In genomic region chr2:146867472-146867986, GRCh38 we compare ENCODE assay signal across 27 cellular contexts.
"Had no signal": no experiment of that assay in that cellular context is flagged by ENCODE, and none has a peak within 500 bp of the region (broad histone marks: within the 10 kb centered on the region; RNA-seq: fewer than 3 reads in every experiment).

No MANE protein-coding gene starts in this region.

- H3K36me3 ChIP-seq: brain microvascular endothelial cell, gastrocnemius medialis, neutrophil, ovary, right lobe of liver, thoracic aorta had no signal

- H3K4me1 ChIP-seq: gastrocnemius medialis, right lobe of liver had no signal

- H3K27ac ChIP-seq: brain microvascular endothelial cell, coronary artery, dorsolateral prefrontal cortex, gastrocnemius medialis, neutrophil, ovary, right lobe of liver, thoracic aorta, VCaP had no signal

- H3K27me3 Mint-ChIP-seq: activated CD4-positive, alpha-beta memory T cell treated with anti-CD3 and anti-CD28 coated beads for 36 hours; activated CD4-positive, alpha-beta T cell treated with anti-CD3 and anti-CD28 coated beads, Interleukin-2, amount 10 ng/mL, durations not matched to agents 24 days and 14 days; activated T-cell treated with anti-CD3 and anti-CD28 coated beads, Interleukin-2, amount 50 U/mL, for 24 hours; naive thymus-derived CD4-positive, alpha-beta T cell; progenitor cell of endocrine pancreas; stimulated activated naive CD8-positive, alpha-beta T cell treated with anti-CD3 and anti-CD28 coated beads, Interleukin-15, Interleukin-2, amounts not matched to agents 100 ng/mL and 50 ng/mL, for 24 hours had no signal

- H3K9me3 Mint-ChIP-seq: activated CD4-positive, alpha-beta T cell treated with anti-CD3 and anti-CD28 coated beads, Interleukin-2, amount 10 ng/mL, durations not matched to agents 24 days and 14 days; stimulated activated naive CD8-positive, alpha-beta T cell treated with anti-CD3 and anti-CD28 coated beads, Interleukin-15, Interleukin-2, amounts not matched to agents 100 ng/mL and 50 ng/mL, for 24 hours had no signal

- H3K4me3 Mint-ChIP-seq: activated CD4-positive, alpha-beta memory T cell treated with anti-CD3 and anti-CD28 coated beads for 36 hours; activated CD4-positive, alpha-beta T cell treated with anti-CD3 and anti-CD28 coated beads, Interleukin-2, amount 10 ng/mL, durations not matched to agents 24 days and 14 days; activated T-cell treated with anti-CD3 and anti-CD28 coated beads, Interleukin-2, amount 50 U/mL, for 24 hours; naive thymus-derived CD4-positive, alpha-beta T cell; stimulated activated naive CD8-positive, alpha-beta T cell treated with anti-CD3 and anti-CD28 coated beads, Interleukin-15, Interleukin-2, amounts not matched to agents 100 ng/mL and 50 ng/mL, for 24 hours had no signal

- H3K4me1 Mint-ChIP-seq: activated CD4-positive, alpha-beta T cell treated with anti-CD3 and anti-CD28 coated beads, Interleukin-2, amount 10 ng/mL, durations not matched to agents 24 days and 14 days; naive thymus-derived CD4-positive, alpha-beta T cell had no signal

- H3K36me3 Mint-ChIP-seq: activated CD4-positive, alpha-beta memory T cell treated with anti-CD3 and anti-CD28 coated beads for 36 hours; naive thymus-derived CD4-positive, alpha-beta T cell had no signal

- ATAC-seq: gastrocnemius medialis; left colon; naive thymus-derived CD4-positive, alpha-beta T cell; right lobe of liver had no signal

- DNase-seq: activated CD4-positive, alpha-beta memory T cell treated with anti-CD3 and anti-CD28 coated beads for 36 hours; activated CD4-positive, alpha-beta T cell treated with anti-CD3 and anti-CD28 coated beads, Interleukin-2, amount 10 ng/mL, durations not matched to agents 24 days and 14 days; activated CD4-positive, CD25-positive, alpha-beta regulatory T cell treated with anti-CD3 and anti-CD28 coated beads, Interleukin-2, amount 50 U/mL, for 72 hours; activated CD8-positive, alpha-beta memory T cell treated with anti-CD3 and anti-CD28 coated beads, Interleukin-2, amount 50 U/mL, for 48 hours; activated gamma-delta T cell; activated naive CD4-positive, alpha-beta T cell treated with anti-CD3 and anti-CD28 coated beads, Interleukin-2, amount 50 U/mL, for 16 hours; activated T-cell treated with anti-CD3 and anti-CD28 coated beads, Interleukin-2, amount 50 U/mL, for 24 hours; amniotic stem cell; brain microvascular endothelial cell; effector memory CD4-positive, alpha-beta T cell; gastrocnemius medialis; glutamatergic neuron; left colon; mammary epithelial cell; midbrain; naive thymus-derived CD4-positive, alpha-beta T cell; ovary; right lobe of liver; stimulated activated CD4-positive, alpha-beta T cell treated with anti-CD3 and anti-CD28 coated beads, Interleukin-2, amount 100 ng/mL, for 48 hours; trophoblast cell had no signal

- H3K27me3 ChIP-seq: brain microvascular endothelial cell, dorsolateral prefrontal cortex, gastrocnemius medialis, neutrophil, ovary, right lobe of liver had no signal

- H3K27ac Mint-ChIP-seq: activated CD4-positive, alpha-beta memory T cell treated with anti-CD3 and anti-CD28 coated beads for 36 hours; activated CD4-positive, alpha-beta T cell treated with anti-CD3 and anti-CD28 coated beads, Interleukin-2, amount 10 ng/mL, durations not matched to agents 24 days and 14 days; activated T-cell treated with anti-CD3 and anti-CD28 coated beads, Interleukin-2, amount 50 U/mL, for 24 hours; naive thymus-derived CD4-positive, alpha-beta T cell; progenitor cell of endocrine pancreas; stimulated activated naive CD8-positive, alpha-beta T cell treated with anti-CD3 and anti-CD28 coated beads, Interleukin-15, Interleukin-2, amounts not matched to agents 100 ng/mL and 50 ng/mL, for 24 hours had no signal

- H3K4me3 ChIP-seq: coronary artery, dorsolateral prefrontal cortex, gastrocnemius medialis, ovary, right lobe of liver, thoracic aorta had no signal
